In the genomic region with DNA sequence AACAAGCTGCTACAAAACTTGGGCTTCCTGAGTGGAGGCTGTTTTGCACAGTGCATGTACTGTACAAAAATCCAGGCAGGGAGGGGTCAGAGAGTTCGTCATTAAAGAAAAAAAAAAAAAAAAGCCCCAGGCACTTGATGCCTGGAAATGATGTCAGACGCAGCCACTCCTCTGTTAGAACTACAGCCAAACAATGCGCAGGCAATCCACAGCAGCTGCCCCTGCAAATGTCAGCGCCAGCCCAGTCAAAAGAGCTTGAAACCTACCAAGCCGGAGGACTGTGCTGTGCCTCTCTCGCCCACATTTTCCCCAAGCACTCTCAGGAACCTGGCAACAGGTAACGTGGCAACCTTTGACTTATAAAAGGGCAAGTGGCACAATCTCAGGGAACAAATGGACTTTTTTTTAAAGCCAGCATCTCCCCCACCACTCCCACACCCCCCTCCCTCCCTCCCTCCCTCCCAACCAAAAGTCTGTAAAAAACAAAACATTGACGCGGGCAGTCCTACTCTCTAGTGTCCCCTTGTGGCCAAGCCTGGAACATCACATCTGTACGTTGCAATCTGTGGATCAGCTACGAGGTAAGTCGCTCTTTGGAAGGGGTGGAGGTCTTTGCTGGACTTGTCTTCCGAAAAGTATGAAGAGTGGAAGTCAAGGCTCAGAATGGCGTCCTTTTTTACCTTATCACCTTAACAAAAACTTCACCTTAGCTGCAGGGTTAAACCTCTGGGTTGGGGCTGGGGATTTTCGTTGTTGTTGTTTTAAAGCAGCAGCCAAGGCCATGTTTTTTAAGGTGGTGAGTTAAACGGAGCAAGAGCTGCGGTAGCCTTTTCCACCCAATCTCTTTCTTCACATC, we compare ENCODE assay signal across 8 cellular contexts.
DNase-seq lines count a peak whose midpoint lies in the region; ATAC-seq and TF ChIP-seq lines count a peak whose summit lies in the region.

No MANE protein-coding gene starts in this region.

- intact Hi-C loops in activated CD4-positive, alpha-beta T cell treated with anti-CD3 and anti-CD28 coated beads, Interleukin-2, amount 10 ng/mL, durations not matched to agents 24 days and 14 days (cut with micrococcal nuclease): loop anchor here (1.0 to 10.0 kb wide), 9 partner anchors 49 to 529 kb away; no protein-coding TSS in a partner anchor
- intact Hi-C loops in left lung (cut with DNase I): loop anchor here in 1 of 2 donors (5.0 to 10.0 kb wide), 2 partner anchors 142 to 309 kb away; partner anchors contain the start of gene TGIF1

- peaks cover 19% of the 10 kb centered on the region for H3K36me3 Mint-ChIP-seq in activated CD4-positive, alpha-beta T cell treated with anti-CD3 and anti-CD28 coated beads, Interleukin-2, amount 10 ng/mL, durations not matched to agents 24 days and 14 days (ENCODE audit: low read depth)

- no peaks in the 10 kb centered on the region for H3K27me3 ChIP-seq in left lung

- DNase-seq in GM19240 (ENCODE audit: insufficient read length, low spot score): peak; percentile 48
- DNase-seq in NCI-H524 (lab: John Stamatoyannopoulos, UW): peak; percentile 67 to 79
- peak; percentile 96 for DNase-seq in activated CD4-positive, alpha-beta T cell treated with anti-CD3 and anti-CD28 coated beads, Interleukin-2, amount 10 ng/mL, durations not matched to agents 24 days and 14 days
- DNase-seq in dedifferentiated amniotic fluid mesenchymal stem cell (ENCODE audit: extremely low spot score): peak; percentile 96
- DNase-seq in left lung: peak in 1 of 2 donors; percentile 89
- peak; percentile 85 to 90 for DNase-seq in stimulated activated CD4-positive, alpha-beta T cell treated with anti-CD3 and anti-CD28 coated beads, Interleukin-2, amount 100 ng/mL, for 48 hours

- peak overlapping the region; percentile 32 to 52 for H3K4me3 ChIP-seq in left lung

- H3K27ac ChIP-seq in C4-2B: peak overlapping the region; percentile 82
- peak overlapping the region; percentile 97 for H3K27ac ChIP-seq in left lung

- H3K9me3 Mint-ChIP-seq in activated CD4-positive, alpha-beta T cell treated with anti-CD3 and anti-CD28 coated beads, Interleukin-2, amount 10 ng/mL, durations not matched to agents 24 days and 14 days: no peaks in the 10 kb centered on the region

- H3K4me3 Mint-ChIP-seq in activated CD4-positive, alpha-beta T cell treated with anti-CD3 and anti-CD28 coated beads, Interleukin-2, amount 10 ng/mL, durations not matched to agents 24 days and 14 days: peak overlapping the region; percentile 89

- ATAC-seq in HG03460 (IDR thresholded peaks at IDR 0.05; ENCODE audit: unreplicated experiment) (peak; percentile 65), left lung (peak; percentile 86)

- H3K4me1 ChIP-seq in left lung: peaks cover 36 to 59% of the 10 kb centered on the region in 2 donors

- H3K27ac Mint-ChIP-seq in activated CD4-positive, alpha-beta T cell treated with anti-CD3 and anti-CD28 coated beads, Interleukin-2, amount 10 ng/mL, durations not matched to agents 24 days and 14 days: peak overlapping the region; percentile 97

- no peaks in the 10 kb centered on the region for H3K27me3 Mint-ChIP-seq in activated CD4-positive, alpha-beta T cell treated with anti-CD3 and anti-CD28 coated beads, Interleukin-2, amount 10 ng/mL, durations not matched to agents 24 days and 14 days

- no peaks in the 10 kb centered on the region for H3K9me3 ChIP-seq in left lung

- H3K4me1 Mint-ChIP-seq in activated CD4-positive, alpha-beta T cell treated with anti-CD3 and anti-CD28 coated beads, Interleukin-2, amount 10 ng/mL, durations not matched to agents 24 days and 14 days: peaks cover 39% of the 10 kb centered on the region

- peak; percentile 97 for TF ChIP-seq CTCF in C4-2B (conservative IDR thresholded peaks at IDR 0.05)
- TF ChIP-seq CTCF in left lung (IDR thresholded peaks at IDR 0.05): peak; percentile 76 to 82

- H3K36me3 ChIP-seq in left lung: peaks cover 0 to 5% of the 10 kb centered on the region in 2 donors
